20 cellular contexts compared by ENCODE assay signal in the genomic region with DNA sequence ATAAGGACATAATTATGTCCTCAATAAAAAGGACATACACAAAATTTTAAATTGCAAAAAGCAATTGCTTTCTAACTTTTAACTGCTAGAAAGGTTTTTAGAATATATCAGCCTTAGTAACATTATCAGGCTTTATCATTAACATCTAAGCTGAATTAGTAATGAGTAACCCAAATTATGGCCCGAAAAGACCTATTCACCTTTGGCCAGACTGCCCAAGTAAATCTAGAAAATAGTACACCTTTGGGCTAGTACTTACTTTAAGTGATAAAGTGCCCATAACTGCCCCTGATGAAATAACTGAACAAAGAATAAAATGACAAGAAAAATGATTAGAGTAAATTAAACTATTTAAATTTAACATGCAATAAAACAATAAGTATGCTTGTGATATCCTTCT.
A peak's percentile ranks its signal among the peaks of the same experiment; 100 is the strongest.
DNase-seq lines count a peak whose midpoint lies in the region; ATAC-seq and TF ChIP-seq lines count a peak whose summit lies in the region.
"Had no signal": no experiment of that assay in that cellular context is flagged by ENCODE, and none has a peak within 500 bp of the region (broad histone marks: within the 10 kb centered on the region; RNA-seq: fewer than 3 reads in every experiment).

No MANE protein-coding gene starts in this region.

- H3K9me3 Mint-ChIP-seq in natural killer cell (no peaks in the 10 kb centered on the region), glutamatergic neuron (ENCODE audit: unreplicated experiment) (peaks cover 2% of the 10 kb centered on the region)
- H3K9me3 Mint-ChIP-seq in natural killer cell treated with Interleukin-12 subunit alpha and Interleukin-12 subunit beta and Interleukin-15 and Interleukin-18, amount 100 ng/mL, for 72 hours = no peaks in the 10 kb centered on the region
- H3K9me3 Mint-ChIP-seq: CD8-positive, alpha-beta memory T cell had no signal

- 6% methylated on average over 1 of the region's 1 CpG for WGBS in right lobe of liver (ENCODE audit: insufficient coverage, low coverage, low lambda C conversion rate, missing lambda C conversion rate)

- DNase-seq in natural killer cell = no peak
- DNase-seq in natural killer cell treated with Interleukin-12 subunit alpha and Interleukin-12 subunit beta and Interleukin-15 and Interleukin-18, amount 100 ng/mL, for 72 hours (ENCODE audit: low spot score) = no peak
- no peak for DNase-seq in right lobe of liver
- DNase-seq in glutamatergic neuron = no peak
- DNase-seq: 8988T; CD8-positive, alpha-beta memory T cell; COR-L47; DMS 273 treated with DMSO at 0.1 percent for 48 hours; DMS53; DND-41; EL; GM23248 had no signal

- H3K27ac ChIP-seq in VCaP = 0 out of 2 replicates have a peak overlapping the region, but pooled peaks have one; percentile 3
- no peak overlapping the region for H3K27ac ChIP-seq in right lobe of liver
- H3K27ac ChIP-seq: BLaER1, GM23248 had no signal

- H3K36me3 ChIP-seq in right lobe of liver = no peaks in the 10 kb centered on the region
- H3K36me3 ChIP-seq: HAP-1 had no signal

- H3K4me3 ChIP-seq in right lobe of liver = no peak overlapping the region
- H3K4me3 ChIP-seq: BLaER1, GM12878, GM23248, HAP-1 had no signal

- no peaks in the 10 kb centered on the region for H3K9me3 ChIP-seq in right lobe of liver
- H3K9me3 ChIP-seq: HAP-1 had no signal

- H3K4me3 Mint-ChIP-seq in natural killer cell (no peak overlapping the region), glutamatergic neuron (ENCODE audit: unreplicated experiment) (no peak overlapping the region)
- H3K4me3 Mint-ChIP-seq in natural killer cell treated with Interleukin-12 subunit alpha and Interleukin-12 subunit beta and Interleukin-15 and Interleukin-18, amount 100 ng/mL, for 72 hours = no peak overlapping the region
- H3K4me3 Mint-ChIP-seq: CD14-positive monocyte; CD8-positive, alpha-beta memory T cell had no signal

- H3K27me3 Mint-ChIP-seq in natural killer cell (ENCODE audit: low read depth in 2 of 2) = no peaks in the 10 kb centered on the region
- H3K27me3 Mint-ChIP-seq in natural killer cell treated with Interleukin-12 subunit alpha and Interleukin-12 subunit beta and Interleukin-15 and Interleukin-18, amount 100 ng/mL, for 72 hours = no peaks in the 10 kb centered on the region
- H3K27me3 Mint-ChIP-seq in glutamatergic neuron (ENCODE audit: unreplicated experiment) = peaks cover 3% of the 10 kb centered on the region
- H3K27me3 Mint-ChIP-seq: CD8-positive, alpha-beta memory T cell had no signal

- no peak for TF ChIP-seq POLR2A in right lobe of liver (IDR thresholded peaks at IDR 0.05)

- ATAC-seq in natural killer cell (no peak), right lobe of liver (peak; percentile 86 to 90 (median 88)), HG03565 (IDR thresholded peaks at IDR 0.05; ENCODE audit: unreplicated experiment) (no peak), GM18907 (IDR thresholded peaks at IDR 0.05; ENCODE audit: unreplicated experiment) (no peak), GM19395 (IDR thresholded peaks at IDR 0.05; ENCODE audit: unreplicated experiment) (no peak)
- ATAC-seq in natural killer cell treated with Interleukin-12 subunit alpha and Interleukin-12 subunit beta and Interleukin-15 and Interleukin-18, amount 100 ng/mL, for 72 hours = no peak
- ATAC-seq: GM12878 had no signal

- intact Hi-C loops in natural killer cell (cut with micrococcal nuclease) (no loop called here), right lobe of liver (cut with DNase I) (no loop called here)

- TF ChIP-seq CTCF in natural killer cell (IDR thresholded peaks at IDR 0.05) (no peak), VCaP (conservative IDR thresholded peaks at IDR 0.05) (no peak), right lobe of liver (IDR thresholded peaks at IDR 0.05) (no peak), glutamatergic neuron (IDR thresholded peaks at IDR 0.05; ENCODE audit: partially characterized antibody, unreplicated experiment) (no peak)

- H3K27me3 ChIP-seq in right lobe of liver = no peaks in the 10 kb centered on the region
- H3K27me3 ChIP-seq: BLaER1 had no signal

- H3K27ac Mint-ChIP-seq in natural killer cell (peak overlapping the region; percentile 29 to 53), glutamatergic neuron (ENCODE audit: unreplicated experiment) (no peak overlapping the region)
- no peak overlapping the region for H3K27ac Mint-ChIP-seq in natural killer cell treated with Interleukin-12 subunit alpha and Interleukin-12 subunit beta and Interleukin-15 and Interleukin-18, amount 100 ng/mL, for 72 hours
- H3K27ac Mint-ChIP-seq: CD14-positive monocyte had no signal

- no peaks in the 10 kb centered on the region for H3K36me3 Mint-ChIP-seq in natural killer cell
- no peaks in the 10 kb centered on the region for H3K36me3 Mint-ChIP-seq in natural killer cell treated with Interleukin-12 subunit alpha and Interleukin-12 subunit beta and Interleukin-15 and Interleukin-18, amount 100 ng/mL, for 72 hours
- no peaks in the 10 kb centered on the region for H3K36me3 Mint-ChIP-seq in glutamatergic neuron (ENCODE audit: unreplicated experiment)

- H3K4me1 Mint-ChIP-seq in natural killer cell (peaks cover 49 to 51% of the 10 kb centered on the region in 2 donors), glutamatergic neuron (ENCODE audit: low read depth, unreplicated experiment) (no peaks in the 10 kb centered on the region)
- H3K4me1 Mint-ChIP-seq in natural killer cell treated with Interleukin-12 subunit alpha and Interleukin-12 subunit beta and Interleukin-15 and Interleukin-18, amount 100 ng/mL, for 72 hours (ENCODE audit: low read depth in 2 of 2) = peaks cover 13 to 20% of the 10 kb centered on the region in 2 donors

- H3K4me1 ChIP-seq in right lobe of liver = peaks cover 0 to 7% (median 0%) of the 10 kb centered on the region in 4 donors
- H3K4me1 ChIP-seq: BLaER1 had no signal

Comparison
In these comparisons a context has a peak if more than half of its experiments do, and no peak if none do; other contexts are left out.
1. H3K27ac Mint-ChIP-seq: peak in natural killer cell (2 of 2); none in natural killer cell treated with Interleukin-12 subunit alpha and Interleukin-12 subunit beta and Interleukin-15 and Interleukin-18, amount 100 ng/mL, for 72 hours (0 of 2) and glutamatergic neuron (single experiment).
2. ATAC-seq: peak in right lobe of liver (4 of 4); none in natural killer cell (0 of 3), natural killer cell treated with Interleukin-12 subunit alpha and Interleukin-12 subunit beta and Interleukin-15 and Interleukin-18, amount 100 ng/mL, for 72 hours (0 of 2), HG03565 (single experiment), GM18907 (single experiment) and GM19395 (single experiment).